15 cellular contexts compared by ENCODE assay signal in the genomic region with DNA sequence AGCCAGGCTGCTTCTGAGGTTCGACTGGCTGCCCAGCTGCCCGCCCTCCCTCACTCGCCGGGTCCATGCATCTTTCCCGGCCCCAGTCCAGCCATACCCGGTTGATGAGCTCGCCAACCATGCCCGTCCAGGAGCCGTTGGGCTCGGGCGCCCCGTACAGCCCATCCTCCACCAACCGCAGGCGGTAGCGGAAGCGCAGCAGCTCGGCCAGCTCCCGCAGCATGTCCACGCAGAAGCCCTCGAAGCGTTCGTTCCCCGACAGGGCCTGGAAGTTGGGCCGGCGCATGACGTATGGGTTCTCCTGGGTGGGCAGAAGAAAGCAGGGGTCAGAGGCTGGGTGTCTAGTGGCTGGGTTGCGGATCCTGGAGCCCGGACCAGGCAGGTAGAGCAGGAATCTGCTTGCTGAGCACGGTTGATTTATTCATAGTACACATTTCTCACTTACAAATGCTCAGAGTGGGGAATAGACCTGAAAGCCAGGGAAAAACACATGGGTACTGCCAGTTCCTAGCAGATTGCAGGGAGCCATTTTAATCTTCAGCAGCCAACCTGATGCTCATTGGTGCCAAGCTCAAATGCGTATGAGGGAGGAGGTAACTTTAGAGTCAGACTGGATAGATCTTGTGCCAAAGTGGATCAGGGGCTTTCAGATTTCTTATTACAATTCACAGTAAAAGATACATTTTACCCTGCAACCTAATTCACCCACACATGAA. TPM values are rescaled to one million over a fixed set of nuclear protein-coding genes. Genes with fewer than 3 reads are reported as not detected.
DNase-seq lines count a peak whose midpoint lies in the region; ATAC-seq and TF ChIP-seq lines count a peak whose summit lies in the region.
"Had no signal": no experiment of that assay in that cellular context is flagged by ENCODE, and none has a peak within 500 bp of the region (broad histone marks: within the 10 kb centered on the region; RNA-seq: fewer than 3 reads in every experiment).

No MANE protein-coding gene starts in this region.

- no peaks in the 10 kb centered on the region for H3K4me1 ChIP-seq in uterus
- H3K4me1 ChIP-seq: HAP-1 had no signal

- H3K36me3 ChIP-seq in uterus: no peaks in the 10 kb centered on the region
- H3K36me3 ChIP-seq: HAP-1 had no signal

- H3K4me3 ChIP-seq in dorsolateral prefrontal cortex (peak overlapping the region in 36 of 59 donors; percentile 1 to 51 (median 28)), uterus (no peak overlapping the region)
- H3K4me3 ChIP-seq: BLaER1 treated with 17β-estradiol and CSF1 and Interleukin-3, amounts not matched to agents 10 nM and 100 nM; HAP-1 had no signal

- H3K27ac ChIP-seq in dorsolateral prefrontal cortex (peak overlapping the region in 56 of 59 donors; percentile 7 to 96 (median 74)), uterus (no peak overlapping the region)
- H3K27ac ChIP-seq: BLaER1 treated with 17β-estradiol and CSF1 and Interleukin-3, amounts not matched to agents 10 nM and 100 nM had no signal

- DNase-seq in NCI-H1694 (lab: John Stamatoyannopoulos, UW) (peak; percentile 84), NCI-H69 (lab: John Stamatoyannopoulos, UW) (peak; percentile 41), dorsolateral prefrontal cortex (peak in 4 of 10 donors; percentile 45 to 68 (median 54)), superior temporal gyrus (ENCODE audit: extremely low spot score) (peak; percentile 67), ecto neural progenitor cell (ENCODE audit: low spot score) (no peak), uterus (no peak)
- DNase-seq: MV-4-11, NCI-H1436, NCI-H2107, SIG-M5 had no signal

- intact Hi-C loops in dorsolateral prefrontal cortex (cut with DNase I): no loop called here
- intact Hi-C loops in uterus (cut with DNase I; ENCODE audit: low total_unique reads): no loop called here

- no peaks in the 10 kb centered on the region for H3K27me3 ChIP-seq in dorsolateral prefrontal cortex
- no peaks in the 10 kb centered on the region for H3K27me3 ChIP-seq in uterus
- H3K27me3 ChIP-seq: BLaER1 treated with 17β-estradiol and CSF1 and Interleukin-3, amounts not matched to agents 10 nM and 100 nM had no signal

- TF ChIP-seq CTCF in dorsolateral prefrontal cortex (IDR thresholded peaks at IDR 0.05 in 54 of 56, conservative IDR thresholded peaks at IDR 0.05 in 2 of 56; ENCODE audit: low read depth in 1 of 56, partially characterized antibody in 56 of 56): no peak
- TF ChIP-seq CTCF in uterus (IDR thresholded peaks at IDR 0.05): no peak

- TF ChIP-seq POLR2A in uterus (IDR thresholded peaks at IDR 0.05): no peak

- ATAC-seq in GM18909 (IDR thresholded peaks at IDR 0.05; ENCODE audit: poor library complexity, unreplicated experiment) (no peak), GM21526 (IDR thresholded peaks at IDR 0.05; ENCODE audit: low FRiP score, unreplicated experiment) (no peak)

- H3K9me3 ChIP-seq in uterus: no peaks in the 10 kb centered on the region
- H3K9me3 ChIP-seq: BLaER1 treated with 17β-estradiol and CSF1 and Interleukin-3, amounts not matched to agents 10 nM and 100 nM; HAP-1 had no signal

RNA-seq across cellular contexts. Expression of gene GRIK5, which starts 27.4 kb away (rescaled TPM):
- total RNA-seq in dorsolateral prefrontal cortex (100 to 1,000 TPM in 1 of 120 experiments, 10 to 100 TPM in 119; 27.5 to 116 (median 63.3) TPM), uterus (10 to 100 TPM in 1 of 4 donors, 1 to 10 TPM in 2, not detected in 1; 5.6 to 17.8 (median 7.0) TPM)
- total RNA-seq: RPMI7951 had no signal

RNA-seq across cellular contexts. Expression of gene ZNF574, which starts 33.4 kb away (rescaled TPM):
- 10 to 100 TPM in 119 of 120 experiments, 1 to 10 TPM in 1; 10.0 to 20.4 (median 14.5) TPM for total RNA-seq in dorsolateral prefrontal cortex
- total RNA-seq in uterus: 10 to 100 TPM in 3 of 4 donors, 1 to 10 TPM in 1; 5.6 to 19.9 (median 14.1) TPM

RNA-seq across cellular contexts. Expression of gene ATP1A3, which starts 48.6 kb away (rescaled TPM):
- total RNA-seq in dorsolateral prefrontal cortex (100 to 1,000 TPM; 156 to 918 (median 662) TPM), uterus (under 1 TPM in 1 of 4 donors, not detected in 3; 0.55 TPM)

Comparison
In these comparisons a context has a peak if more than half of its experiments do, and no peak if none do; other contexts are left out.
1. DNase-seq: peak in NCI-H1694 (single experiment), NCI-H69 (single experiment) and superior temporal gyrus (single experiment); none in ecto neural progenitor cell (single experiment) and uterus (0 of 2).
2. H3K27ac ChIP-seq: peak in dorsolateral prefrontal cortex (56 of 59); none in uterus (0 of 2).
3. H3K4me3 ChIP-seq: peak in dorsolateral prefrontal cortex (36 of 59); none in uterus (0 of 2).
4. RNA of gene ATP1A3, which starts 48.6 kb away (total RNA-seq): 156 to 918 TPM in dorsolateral prefrontal cortex; 0.55 TPM in uterus; every median in the first group is over 100 times any median in the second.